18 cellular contexts compared by ENCODE assay signal in genomic region chr3:63559884-63560283, GRCh38.
DNase-seq lines count a peak whose midpoint lies in the region; ATAC-seq, FAIRE-seq and TF ChIP-seq lines count a peak whose summit lies in the region.
"Had no signal": no experiment of that assay in that cellular context is flagged by ENCODE, and none has a peak within 500 bp of the region (broad histone marks: within the 10 kb centered on the region; RNA-seq: fewer than 3 reads in every experiment).

No MANE protein-coding gene starts in this region.

- no peak for TF ChIP-seq CTCF in Calu3 (IDR thresholded peaks at IDR 0.05; ENCODE audit: unreplicated experiment)
- no peak for TF ChIP-seq CTCF in pancreas (IDR thresholded peaks at IDR 0.05)

- intact Hi-C loops in Calu3 (cut with micrococcal nuclease; ENCODE audit: unreplicated experiment) (no loop called here), pancreas (cut with DNase I) (no loop called here)

- DNase-seq in Calu3 (no peak), OCI-M1 (lab: John Stamatoyannopoulos, UW) (peak; percentile 17), caudate nucleus (lab: John Stamatoyannopoulos, UW) (peak in 2 of 61 donors; percentile 11 to 12), pancreas (no peak), erythroblast (lab: John Stamatoyannopoulos, UW) (no peak)
- no peak for DNase-seq in central memory CD4-positive, alpha-beta T cell
- DNase-seq: CD8-positive, alpha-beta T cell; DMS79 treated with DMSO at 0.1 percent for 48 hours; NCI-H1105 treated with DMSO at 0.1 percent for 48 hours; NCI-H1694; NCI-H2081 treated with DMSO at 0.1 percent for 48 hours; NCI-H510A treated with DMSO at 0.1 percent for 48 hours; NCI-H774; RPMI8226; SIG-M5 had no signal

- WGBS in pancreas, 2 donors: 21 to 25% methylated on average over 2 of the region's 2 CpGs

- H3K36me3 ChIP-seq in pancreas: no peaks in the 10 kb centered on the region
- H3K36me3 ChIP-seq: BLaER1 treated with 17β-estradiol and CSF1 and Interleukin-3, amounts not matched to agents 10 nM and 100 nM had no signal

- peak overlapping the region; percentile 61 for H3K27ac Mint-ChIP-seq in Calu3 (ENCODE audit: unreplicated experiment)
- H3K27ac Mint-ChIP-seq: CD8-positive, alpha-beta T cell had no signal

- BruUV-seq in Calu3 (replicated peaks; lab: Mats Ljungman, UMichigan): no TSS peak

- H3K9me3 ChIP-seq in pancreas: no peaks in the 10 kb centered on the region

- H3K27ac ChIP-seq in caudate nucleus (ENCODE audit: low read depth, low read length) (peak overlapping the region; percentile 21), pancreas (no peak overlapping the region)
- H3K27ac ChIP-seq: BLaER1 treated with 17β-estradiol and CSF1 and Interleukin-3, amounts not matched to agents 10 nM and 100 nM had no signal

- H3K4me1 ChIP-seq in pancreas: peaks cover 0 to 5% (median 0%) of the 10 kb centered on the region in 3 donors

- no peaks in the 10 kb centered on the region for H3K9me3 Mint-ChIP-seq in Calu3 (ENCODE audit: low read depth, unreplicated experiment)
- H3K9me3 Mint-ChIP-seq: CD8-positive, alpha-beta T cell had no signal

- no peak overlapping the region for H3K4me3 ChIP-seq in pancreas
- H3K4me3 ChIP-seq: BLaER1 treated with 17β-estradiol and CSF1 and Interleukin-3, amounts not matched to agents 10 nM and 100 nM had no signal

- TF ChIP-seq POLR2A in erythroblast (IDR thresholded peaks at IDR 0.05; ENCODE audit: low read length): no peak

- ATAC-seq in pancreas: peak in 2 of 4 donors; percentile 53 to 65
- ATAC-seq in GM18517 (IDR thresholded peaks at IDR 0.05; ENCODE audit: unreplicated experiment): no peak
- ATAC-seq: CD8-positive, alpha-beta T cell had no signal

- no peaks in the 10 kb centered on the region for H3K27me3 ChIP-seq in pancreas
- H3K27me3 ChIP-seq: BLaER1 treated with 17β-estradiol and CSF1 and Interleukin-3, amounts not matched to agents 10 nM and 100 nM had no signal

- FAIRE-seq in pancreas (lab: Jason Lieb, UNC): peak; percentile 76
- FAIRE-seq: H54 had no signal

- H3K36me3 Mint-ChIP-seq in Calu3 (ENCODE audit: insufficient read depth, unreplicated experiment): no peaks in the 10 kb centered on the region
- H3K36me3 Mint-ChIP-seq: CD8-positive, alpha-beta T cell had no signal

- peaks cover 12% of the 10 kb centered on the region for H3K4me1 Mint-ChIP-seq in Calu3 (ENCODE audit: low read depth, unreplicated experiment)

- no peaks in the 10 kb centered on the region for H3K27me3 Mint-ChIP-seq in Calu3 (ENCODE audit: unreplicated experiment)

- CTCF ChIA-PET in Calu3 (lab: Charles Lee): no interaction called here

- no peak overlapping the region for H3K4me3 Mint-ChIP-seq in Calu3 (ENCODE audit: low read depth, unreplicated experiment)
- H3K4me3 Mint-ChIP-seq: CD8-positive, alpha-beta T cell had no signal
